19 cellular contexts compared by ENCODE assay signal in the genomic region with DNA sequence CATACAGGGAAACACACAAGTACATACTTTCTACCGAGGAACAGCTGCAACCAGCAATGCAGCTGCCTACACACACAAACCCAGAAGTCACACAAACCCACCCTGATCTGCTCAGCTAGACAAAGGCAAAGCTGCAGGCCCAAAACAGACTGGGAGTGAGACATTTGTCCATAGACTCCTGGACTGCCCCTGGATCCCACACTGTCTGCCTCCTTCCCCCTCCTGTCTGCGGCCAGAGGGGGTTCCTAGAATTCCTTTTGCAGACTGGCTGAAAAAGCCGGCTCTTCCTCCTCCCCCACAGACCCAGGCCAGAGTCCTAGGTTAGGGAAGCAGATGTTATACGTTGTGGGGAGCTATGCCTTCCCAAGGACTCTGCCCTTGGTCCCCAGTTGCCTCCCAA. TPM values are rescaled to one million over a fixed set of nuclear protein-coding genes. Genes with fewer than 3 reads are reported as not detected.
A peak's percentile ranks its signal among the peaks of the same experiment; 100 is the strongest.
DNase-seq lines count a peak whose midpoint lies in the region; ATAC-seq and TF ChIP-seq lines count a peak whose summit lies in the region.
"Had no signal": no experiment of that assay in that cellular context is flagged by ENCODE, and none has a peak within 500 bp of the region (broad histone marks: within the 10 kb centered on the region; RNA-seq: fewer than 3 reads in every experiment).

No MANE protein-coding gene starts in this region.

- no peak overlapping the region for H3K9ac ChIP-seq in skeletal muscle tissue (ENCODE audit: low read depth in 1 of 3, low read length in 3 of 3)

- DNase-seq in activated CD8-positive, alpha-beta T cell treated with anti-CD3 and anti-CD28 coated beads for 36 hours: no peak
- DNase-seq in activated CD8-positive, alpha-beta T cell treated with anti-CD3 and anti-CD28 coated beads, Interleukin-2, amount 10 ng/mL, durations not matched to agents 7 days and 5 days: no peak
- DNase-seq in fibroblast of villous mesenchyme (ENCODE audit: low read depth) (peak; percentile 22), immature natural killer cell (no peak)
- DNase-seq: activated CD4-positive, alpha-beta T cell treated with anti-CD3 and anti-CD28 coated beads, Interleukin-2, amount 50 U/mL, for 4 hours; anterior cingulate cortex; CD4-positive, CD25-positive, alpha-beta regulatory T cell; cortex of kidney; erythroblast; glutamatergic neuron had no signal

- CTCF ChIA-PET in activated CD8-positive, alpha-beta T cell treated with anti-CD3 and anti-CD28 coated beads for 36 hours (lab: Charles Lee): interaction anchor here (1.3 to 2.2 kb wide), 4 partner anchors 22 to 62 kb away, joined by 5 to 10 read pairs (median 6); partner anchors contain the start of gene CILP
- CTCF ChIA-PET in activated CD8-positive, alpha-beta T cell treated with anti-CD3 and anti-CD28 coated beads, Interleukin-2, amount 10 ng/mL, durations not matched to agents 7 days and 5 days (lab: Charles Lee): interaction anchor here (1.4 to 3.3 kb wide), 2 partner anchors 23 to 30 kb away, joined by 3 to 16 read pairs; no protein-coding TSS in a partner anchor

- H3K27me3 Mint-ChIP-seq in activated CD8-positive, alpha-beta T cell treated with anti-CD3 and anti-CD28 coated beads for 36 hours: no peaks in the 10 kb centered on the region
- no peaks in the 10 kb centered on the region for H3K27me3 Mint-ChIP-seq in activated CD8-positive, alpha-beta T cell treated with anti-CD3 and anti-CD28 coated beads, Interleukin-2, amount 10 ng/mL, durations not matched to agents 7 days and 5 days (ENCODE audit: low read depth)
- H3K27me3 Mint-ChIP-seq in immature natural killer cell (ENCODE audit: low read depth in 3 of 3): no peaks in the 10 kb centered on the region
- H3K27me3 Mint-ChIP-seq: activated T-helper 17 cell treated with anti-CD3 and anti-CD28 coated beads, Interleukin-2, amount 50 U/mL, for 72 hours; CD4-positive, CD25-positive, alpha-beta regulatory T cell had no signal

- POLR2A ChIA-PET in activated CD8-positive, alpha-beta T cell treated with anti-CD3 and anti-CD28 coated beads for 36 hours (lab: Charles Lee): interaction anchor here (1.2 to 2.0 kb wide), 3 partner anchors 24 to 56 kb away, joined by 3 to 12 read pairs (median 3); partner anchors contain the start of genes PARP16 and RNU5B-1
- POLR2A ChIA-PET in activated CD8-positive, alpha-beta T cell treated with anti-CD3 and anti-CD28 coated beads, Interleukin-2, amount 10 ng/mL, durations not matched to agents 7 days and 5 days (lab: Charles Lee): no interaction called here

- TF ChIP-seq CTCF in activated CD8-positive, alpha-beta T cell treated with anti-CD3 and anti-CD28 coated beads for 36 hours (IDR thresholded peaks at IDR 0.05): no peak
- TF ChIP-seq CTCF in fibroblast of villous mesenchyme (IDR thresholded peaks at IDR 0.05; ENCODE audit: insufficient read depth, low read depth, low read length): no peak

- H3K27ac ChIP-seq in skeletal muscle tissue (ENCODE audit: low read depth, low read length): peak overlapping the region; percentile 60
- H3K27ac ChIP-seq: A549, SK-N-MC had no signal

- no peak for ATAC-seq in activated CD8-positive, alpha-beta T cell treated with anti-CD3 and anti-CD28 coated beads for 36 hours
- no peak for ATAC-seq in activated CD8-positive, alpha-beta T cell treated with anti-CD3 and anti-CD28 coated beads, Interleukin-2, amount 10 ng/mL, durations not matched to agents 7 days and 5 days
- ATAC-seq in HG03039 (IDR thresholded peaks at IDR 0.05; ENCODE audit: unreplicated experiment): no peak
- ATAC-seq: activated T-helper 17 cell treated with anti-CD3 and anti-CD28 coated beads, Interleukin-2, amount 50 U/mL, for 72 hours had no signal

- H3K4me1 ChIP-seq in skeletal muscle tissue (ENCODE audit: control insufficient read depth in 3 of 3, insufficient read depth in 3 of 3, low read length in 3 of 3): peaks cover 18 to 22% (median 21%) of the 10 kb centered on the region in 3 donors

- no peak overlapping the region for H3K4me3 ChIP-seq in fibroblast of villous mesenchyme (ENCODE audit: low read depth, low read length)
- no peak overlapping the region for H3K4me3 ChIP-seq in skeletal muscle tissue (ENCODE audit: low read length in 3 of 3)
- H3K4me3 ChIP-seq: A549, SK-N-MC had no signal

- H3K27me3 ChIP-seq in skeletal muscle tissue (ENCODE audit: control insufficient read depth in 3 of 3, insufficient read depth in 3 of 3, low read length in 3 of 3): no peaks in the 10 kb centered on the region

- no peaks in the 10 kb centered on the region for H3K9me3 ChIP-seq in skeletal muscle tissue (ENCODE audit: control insufficient read depth in 3 of 3, low read length in 3 of 3)
- H3K9me3 ChIP-seq: A549 had no signal

- no peak overlapping the region for H3K4me3 Mint-ChIP-seq in activated CD8-positive, alpha-beta T cell treated with anti-CD3 and anti-CD28 coated beads for 36 hours
- no peak overlapping the region for H3K4me3 Mint-ChIP-seq in activated CD8-positive, alpha-beta T cell treated with anti-CD3 and anti-CD28 coated beads, Interleukin-2, amount 10 ng/mL, durations not matched to agents 7 days and 5 days
- no peak overlapping the region for H3K4me3 Mint-ChIP-seq in immature natural killer cell
- H3K4me3 Mint-ChIP-seq: CD4-positive, CD25-positive, alpha-beta regulatory T cell had no signal

- peaks cover 20% of the 10 kb centered on the region for H3K4me1 Mint-ChIP-seq in activated CD8-positive, alpha-beta T cell treated with anti-CD3 and anti-CD28 coated beads for 36 hours (ENCODE audit: low read depth)
- peaks cover 4% of the 10 kb centered on the region for H3K4me1 Mint-ChIP-seq in activated CD8-positive, alpha-beta T cell treated with anti-CD3 and anti-CD28 coated beads, Interleukin-2, amount 10 ng/mL, durations not matched to agents 7 days and 5 days (ENCODE audit: low read depth)
- no peaks in the 10 kb centered on the region for H3K4me1 Mint-ChIP-seq in immature natural killer cell

- intact Hi-C loops in activated CD8-positive, alpha-beta T cell treated with anti-CD3 and anti-CD28 coated beads for 36 hours (cut with micrococcal nuclease): no loop called here

- H3K9me3 Mint-ChIP-seq in activated CD8-positive, alpha-beta T cell treated with anti-CD3 and anti-CD28 coated beads for 36 hours: no peaks in the 10 kb centered on the region
- H3K9me3 Mint-ChIP-seq in activated CD8-positive, alpha-beta T cell treated with anti-CD3 and anti-CD28 coated beads, Interleukin-2, amount 10 ng/mL, durations not matched to agents 7 days and 5 days (ENCODE audit: insufficient read depth): no peaks in the 10 kb centered on the region
- H3K9me3 Mint-ChIP-seq in immature natural killer cell: no peaks in the 10 kb centered on the region
- H3K9me3 Mint-ChIP-seq: activated T-helper 17 cell treated with anti-CD3 and anti-CD28 coated beads, Interleukin-2, amount 50 U/mL, for 72 hours; CD4-positive, CD25-positive, alpha-beta regulatory T cell had no signal

- peak overlapping the region; percentile 20 for H3K27ac Mint-ChIP-seq in activated CD8-positive, alpha-beta T cell treated with anti-CD3 and anti-CD28 coated beads for 36 hours
- no peak overlapping the region for H3K27ac Mint-ChIP-seq in activated CD8-positive, alpha-beta T cell treated with anti-CD3 and anti-CD28 coated beads, Interleukin-2, amount 10 ng/mL, durations not matched to agents 7 days and 5 days
- H3K27ac Mint-ChIP-seq in immature natural killer cell: no peak overlapping the region

- H3K36me3 ChIP-seq in skeletal muscle tissue (ENCODE audit: control insufficient read depth in 3 of 3, insufficient read depth in 3 of 3, low read length in 3 of 3): peaks cover 0 to 2% (median 0%) of the 10 kb centered on the region in 3 donors

- H3K36me3 Mint-ChIP-seq in activated CD8-positive, alpha-beta T cell treated with anti-CD3 and anti-CD28 coated beads for 36 hours (ENCODE audit: low read depth): peaks cover 10% of the 10 kb centered on the region
- peaks cover 4% of the 10 kb centered on the region for H3K36me3 Mint-ChIP-seq in activated CD8-positive, alpha-beta T cell treated with anti-CD3 and anti-CD28 coated beads, Interleukin-2, amount 10 ng/mL, durations not matched to agents 7 days and 5 days (ENCODE audit: low read depth)
- peaks cover 5 to 27% (median 6%) of the 10 kb centered on the region in 3 donors for H3K36me3 Mint-ChIP-seq in immature natural killer cell

RNA-seq across cellular contexts. Expression of gene CILP, which starts 37.2 kb away (rescaled TPM):
- total RNA-seq in activated CD8-positive, alpha-beta T cell treated with anti-CD3 and anti-CD28 coated beads for 36 hours: not detected
- total RNA-seq in activated CD8-positive, alpha-beta T cell treated with anti-CD3 and anti-CD28 coated beads, Interleukin-2, amount 10 ng/mL, durations not matched to agents 7 days and 5 days: under 1 TPM; 0.05 to 0.08 TPM
- under 0.01 TPM in 2 replicates for total RNA-seq in fibroblast of villous mesenchyme
- total RNA-seq in skeletal muscle tissue: 38.1 TPM
- polyA plus RNA-seq in immature natural killer cell: under 1 TPM in 1 of 3 donors, not detected in 2; 0.06 TPM
- total RNA-seq: Daoy had no signal
- polyA plus RNA-seq: CD4-positive, CD25-positive, alpha-beta regulatory T cell; keratinocyte had no signal

RNA-seq across cellular contexts. Expression of gene PARP16, which starts 38.2 kb away (rescaled TPM):
- total RNA-seq in activated CD8-positive, alpha-beta T cell treated with anti-CD3 and anti-CD28 coated beads for 36 hours: 10 to 100 TPM; 17.9 to 20.5 TPM
- 10 to 100 TPM; 17.0 to 19.3 TPM for total RNA-seq in activated CD8-positive, alpha-beta T cell treated with anti-CD3 and anti-CD28 coated beads, Interleukin-2, amount 10 ng/mL, durations not matched to agents 7 days and 5 days
- total RNA-seq in fibroblast of villous mesenchyme (3.0 and 4.5 TPM in 2 replicates), skeletal muscle tissue (7.3 TPM)
- 10 to 100 TPM; 17.1 to 28.3 (median 17.4) TPM for polyA plus RNA-seq in immature natural killer cell

RNA-seq across cellular contexts. Expression of gene RNU5A-1, which starts 47.3 kb away (rescaled TPM):
- not detected for total RNA-seq in activated CD8-positive, alpha-beta T cell treated with anti-CD3 and anti-CD28 coated beads for 36 hours
- not detected for total RNA-seq in activated CD8-positive, alpha-beta T cell treated with anti-CD3 and anti-CD28 coated beads, Interleukin-2, amount 10 ng/mL, durations not matched to agents 7 days and 5 days
- total RNA-seq in fibroblast of villous mesenchyme: not detected in 2 replicates
- total RNA-seq in skeletal muscle tissue: not detected
- not detected for polyA plus RNA-seq in immature natural killer cell
- total RNA-seq: activated T-helper 17 cell treated with anti-CD3 and anti-CD28 coated beads, Interleukin-2, amount 50 U/mL, for 72 hours; CD4-positive, CD25-positive, alpha-beta regulatory T cell; Daoy; mesenteric fat pad; osteocyte had no signal
- polyA plus RNA-seq: A549; CD4-positive, CD25-positive, alpha-beta regulatory T cell; keratinocyte had no signal

RNA-seq across cellular contexts. Expression of gene RNU5B-1, which starts 56.0 kb away (rescaled TPM):
- not detected for total RNA-seq in activated CD8-positive, alpha-beta T cell treated with anti-CD3 and anti-CD28 coated beads for 36 hours
- 10 to 100 TPM in 1 of 2 experiments, not detected in 1; 19.9 TPM for total RNA-seq in activated CD8-positive, alpha-beta T cell treated with anti-CD3 and anti-CD28 coated beads, Interleukin-2, amount 10 ng/mL, durations not matched to agents 7 days and 5 days
- total RNA-seq in fibroblast of villous mesenchyme (not detected in 2 replicates), skeletal muscle tissue (not detected)
- polyA plus RNA-seq in immature natural killer cell: not detected
- total RNA-seq: CD4-positive, CD25-positive, alpha-beta regulatory T cell; Daoy had no signal
- polyA plus RNA-seq: A549; CD4-positive, CD25-positive, alpha-beta regulatory T cell; keratinocyte had no signal

Comparison
In these comparisons a context has a peak if more than half of its experiments do, and no peak if none do; other contexts are left out.
1. RNA of gene CILP, which starts 37.2 kb away (total RNA-seq): 38.1 TPM in skeletal muscle tissue (single experiment); 0.05 to 0.08 TPM in activated CD8-positive, alpha-beta T cell treated with anti-CD3 and anti-CD28 coated beads, Interleukin-2, amount 10 ng/mL, durations not matched to agents 7 days and 5 days, not detected in activated CD8-positive, alpha-beta T cell treated with anti-CD3 and anti-CD28 coated beads for 36 hours and under 0.01 TPM in fibroblast of villous mesenchyme; every median in the first group is over 10 times any median in the second.